In the genomic region with DNA sequence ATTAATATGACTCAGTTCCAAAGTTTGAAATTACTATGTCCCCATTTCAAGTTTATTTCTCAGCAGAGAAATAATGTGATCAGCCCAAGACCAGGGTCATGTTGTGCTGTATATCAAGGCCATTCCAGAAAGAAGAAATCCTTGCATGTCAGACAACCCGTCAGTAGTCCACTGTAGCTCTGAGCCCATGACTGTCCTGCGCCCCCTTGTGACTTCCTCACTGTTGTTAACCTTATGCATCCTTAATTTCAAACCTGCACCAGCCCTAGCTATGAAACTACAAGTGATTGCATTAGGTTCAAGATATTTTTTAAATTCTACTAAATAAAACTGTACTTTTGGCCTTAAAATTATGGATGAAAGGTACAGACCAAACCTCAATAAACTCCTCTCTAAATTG, we compare ENCODE assay signal across 10 cellular contexts.
DNase-seq lines count a peak whose midpoint lies in the region; FAIRE-seq and TF ChIP-seq lines count a peak whose summit lies in the region.
"Had no signal": no experiment of that assay in that cellular context is flagged by ENCODE, and none has a peak within 500 bp of the region (broad histone marks: within the 10 kb centered on the region; RNA-seq: fewer than 3 reads in every experiment).

No MANE protein-coding gene starts in this region.

- H2AK5ac ChIP-seq in trophoblast cell (ENCODE audit: low read length), result no peak overlapping the region

- no peak overlapping the region for H3K23ac ChIP-seq in trophoblast cell (ENCODE audit: low read length)

- H3K4me3 ChIP-seq in bronchial epithelial cell (ENCODE audit: low read depth, low read length) (no peak overlapping the region), trophoblast cell (ENCODE audit: low read depth, low read length) (no peak overlapping the region), lower leg skin (ENCODE audit: low read depth, poor library complexity, severe bottlenecking) (no peak overlapping the region)

- no peak for TF ChIP-seq POLR2A in lower leg skin (IDR thresholded peaks at IDR 0.05)

- no peak overlapping the region for H4K91ac ChIP-seq in trophoblast cell (ENCODE audit: low read depth, low read length)

- H3K79me2 ChIP-seq in trophoblast cell (ENCODE audit: control insufficient read depth, insufficient read depth, low read length, poor library complexity), result no peaks in the 10 kb centered on the region

- DNase-seq in NCI-H748 (lab: John Stamatoyannopoulos, UW; ENCODE audit: unreplicated experiment) (peak; percentile 35), NCI-H748 treated with DMSO at 0.1 percent for 48 hours (lab: John Stamatoyannopoulos, UW) (no peak), M059J (ENCODE audit: low read depth) (peak; percentile 40), bronchial epithelial cell (ENCODE audit: low read depth) (peak; percentile 37), trophoblast cell (peak; percentile 11 to 52), lower leg skin (ENCODE audit: low spot score in 2 of 2) (no peak), germinal center (ENCODE audit: low spot score) (no peak), caudate nucleus (lab: John Stamatoyannopoulos, UW) (no peak)
- DNase-seq: CD8-positive, alpha-beta T cell; stimulated activated naive B cell treated with anti-CD40 and anti-IgM and Interleukin-4, amounts not matched to agents 10 μg/mL and 1 μg/mL and 100 μg/mL, for 72 hours had no signal

- H3K79me1 ChIP-seq in trophoblast cell (ENCODE audit: low read length), result no peaks in the 10 kb centered on the region

- no peak overlapping the region for H4K12ac ChIP-seq in trophoblast cell (ENCODE audit: low read depth, low read length)

- H4K8ac ChIP-seq in trophoblast cell (ENCODE audit: low read depth, low read length), result no peak overlapping the region

- H3K27ac ChIP-seq in trophoblast cell (ENCODE audit: low read depth, low read length) (no peak overlapping the region), caudate nucleus (ENCODE audit: low read depth, low read length) (no peak overlapping the region)

- H3K4me2 ChIP-seq in trophoblast cell (ENCODE audit: low read length), result no peak overlapping the region

- no CpG with 5 or more reads among the region's 2 CpGs for WGBS in trophoblast cell (ENCODE audit: extremely low coverage, insufficient coverage, insufficient read length)
- 68 to 89% methylated on average over 2 of the region's 2 CpGs for WGBS in lower leg skin, 2 donors

- H3K9me3 ChIP-seq in trophoblast cell (ENCODE audit: insufficient read depth, low read depth, low read length), result no peaks in the 10 kb centered on the region

- H2BK120ac ChIP-seq in trophoblast cell (ENCODE audit: insufficient read depth, low read length, poor library complexity), result no peak overlapping the region

- no peak overlapping the region for H2BK5ac ChIP-seq in trophoblast cell (ENCODE audit: low read depth, low read length, poor library complexity)

- H2BK12ac ChIP-seq in trophoblast cell (ENCODE audit: low read length), result no peak overlapping the region

- H3K4me1 ChIP-seq in trophoblast cell (ENCODE audit: control insufficient read depth in 1 of 2, insufficient read depth in 2 of 2, low read length in 2 of 2), result no peaks in the 10 kb centered on the region

- no peak overlapping the region for H2AFZ ChIP-seq in trophoblast cell (ENCODE audit: insufficient read depth, low read length, poor library complexity)

- H3K4ac ChIP-seq in trophoblast cell (ENCODE audit: low read depth, low read length), result no peak overlapping the region

- H3K36me3 ChIP-seq in bronchial epithelial cell (ENCODE audit: control insufficient read depth, insufficient read depth, low read length) (no peaks in the 10 kb centered on the region), trophoblast cell (ENCODE audit: control insufficient read depth in 1 of 2, insufficient read depth in 2 of 2, low read length in 2 of 2) (no peaks in the 10 kb centered on the region)

- no peak overlapping the region for H3K9ac ChIP-seq in trophoblast cell (ENCODE audit: low read length)

- H3K18ac ChIP-seq in trophoblast cell (ENCODE audit: low read length), result no peak overlapping the region

- H3K27me3 ChIP-seq in bronchial epithelial cell (ENCODE audit: control insufficient read depth, insufficient read depth, low read length), result no peaks in the 10 kb centered on the region
- H3K27me3 ChIP-seq in trophoblast cell (ENCODE audit: insufficient read depth, low read length), result no peaks in the 10 kb centered on the region

- no peak for FAIRE-seq in bronchial epithelial cell (lab: Jason Lieb, UNC)

- TF ChIP-seq CTCF in bronchial epithelial cell (IDR thresholded peaks at IDR 0.05; ENCODE audit: insufficient read depth, low read length, severe bottlenecking) (peak; percentile 50), lower leg skin (IDR thresholded peaks at IDR 0.05) (no peak)

- H3K14ac ChIP-seq in trophoblast cell (ENCODE audit: low read length), result no peak overlapping the region

- intact Hi-C loops in lower leg skin (cut with DNase I; ENCODE audit: low total_unique reads), result no loop called here

Comparison
In these comparisons a context has a peak if more than half of its experiments do, and no peak if none do; other contexts are left out.
1. DNase-seq: peak in NCI-H748 (single experiment), M059J (single experiment), bronchial epithelial cell (single experiment) and trophoblast cell (2 of 2); none in NCI-H748 treated with DMSO at 0.1 percent for 48 hours (single experiment), lower leg skin (0 of 2), germinal center (single experiment) and caudate nucleus (0 of 61).